18 cellular contexts compared by ENCODE assay signal in the genomic region with DNA sequence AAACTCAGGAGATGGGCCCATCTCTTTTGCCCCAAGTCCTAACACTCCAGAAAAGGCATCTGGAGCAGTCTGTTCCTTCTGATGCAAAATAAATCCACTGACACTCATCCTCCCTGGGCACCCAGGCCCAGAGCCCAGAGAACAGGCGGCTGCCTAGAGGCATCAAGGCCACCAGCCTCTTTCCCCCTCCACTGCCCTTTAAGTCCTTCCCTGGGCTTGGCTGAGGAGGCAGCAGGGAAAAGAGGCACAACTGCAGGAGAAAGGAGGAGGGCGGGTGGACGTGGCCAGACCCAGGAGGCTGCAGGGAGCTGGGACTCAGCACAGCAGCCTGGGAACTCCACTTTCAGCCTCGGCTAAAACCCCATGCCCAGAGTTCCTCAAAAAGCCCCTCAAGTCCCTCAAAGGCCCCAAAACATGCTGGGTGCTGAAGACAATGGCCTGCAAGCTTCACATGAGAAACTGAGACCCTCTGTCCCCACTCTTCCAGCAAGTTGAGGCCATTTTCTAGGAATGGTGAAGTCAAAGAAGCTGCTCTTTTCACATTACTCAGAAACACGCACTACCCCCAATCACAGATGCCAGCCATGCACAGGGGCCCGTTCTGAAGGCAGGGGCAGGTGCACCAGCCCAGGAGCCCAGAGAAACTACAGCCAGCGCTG.
DNase-seq lines count a peak whose midpoint lies in the region; ATAC-seq, FAIRE-seq and TF ChIP-seq lines count a peak whose summit lies in the region.
"Had no signal": no experiment of that assay in that cellular context is flagged by ENCODE, and none has a peak within 500 bp of the region (broad histone marks: within the 10 kb centered on the region; RNA-seq: fewer than 3 reads in every experiment).

No MANE protein-coding gene starts in this region.

- no peak overlapping the region for H3K4me3 ChIP-seq in BLaER1 treated with 17β-estradiol and CSF1 and Interleukin-3, amounts not matched to agents 10 nM and 100 nM
- H3K4me3 ChIP-seq: HAP-1, testis had no signal

- peaks cover 81 to 100% (median 96%) of the 10 kb centered on the region in 10 experiments for H3K4me1 ChIP-seq in BLaER1 treated with 17β-estradiol and CSF1 and Interleukin-3, amounts not matched to agents 10 nM and 100 nM
- H3K4me1 ChIP-seq: BE2C, testis had no signal

- H3K4me3 Mint-ChIP-seq in IgD-negative memory B cell (peak overlapping the region in 3 of 4 donors; percentile 28 to 68 (median 61)), progenitor cell of endocrine pancreas (ENCODE audit: low read depth) (no peak overlapping the region)

- H3K36me3 Mint-ChIP-seq in IgD-negative memory B cell (no peaks in the 10 kb centered on the region), progenitor cell of endocrine pancreas (ENCODE audit: insufficient read depth) (no peaks in the 10 kb centered on the region)

- H3K27me3 Mint-ChIP-seq in IgD-negative memory B cell = peaks cover 13% of the 10 kb centered on the region
- no peaks in the 10 kb centered on the region for H3K27me3 Mint-ChIP-seq in progenitor cell of endocrine pancreas
- H3K27me3 Mint-ChIP-seq: activated T-helper 17 cell treated with anti-CD3 and anti-CD28 coated beads, Interleukin-2, amount 50 U/mL, for 72 hours had no signal

- no peak for ATAC-seq in left lobe of liver
- ATAC-seq: activated T-helper 17 cell treated with anti-CD3 and anti-CD28 coated beads, Interleukin-2, amount 50 U/mL, for 72 hours had no signal

- H3K36me3 ChIP-seq in BLaER1 treated with 17β-estradiol and CSF1 and Interleukin-3, amounts not matched to agents 10 nM and 100 nM = no peaks in the 10 kb centered on the region
- H3K36me3 ChIP-seq: BE2C, HAP-1 had no signal

- H3K4me1 Mint-ChIP-seq in IgD-negative memory B cell (peaks cover 26 to 40% (median 34%) of the 10 kb centered on the region in 3 donors), progenitor cell of endocrine pancreas (ENCODE audit: low read depth) (peaks cover 20% of the 10 kb centered on the region)

- no peak for TF ChIP-seq CTCF in progenitor cell of endocrine pancreas (IDR thresholded peaks at IDR 0.05; ENCODE audit: unreplicated experiment)

- no peak for FAIRE-seq in GM12892 (lab: Jason Lieb, UNC)

- H3K27me3 ChIP-seq in BLaER1 treated with 17β-estradiol and CSF1 and Interleukin-3, amounts not matched to agents 10 nM and 100 nM = peaks cover 0 to 18% (median 0%) of the 10 kb centered on the region in 11 experiments; a peak in 6 of 22 replicates
- H3K27me3 ChIP-seq: BE2C, testis had no signal

- no peaks in the 10 kb centered on the region for H3K9me3 ChIP-seq in BLaER1 treated with 17β-estradiol and CSF1 and Interleukin-3, amounts not matched to agents 10 nM and 100 nM (replicated peaks in 1 of 11)
- H3K9me3 ChIP-seq: BE2C, HAP-1, testis had no signal

- peak overlapping the region in 7 of 11 experiments; percentile 17 to 70 (median 57); a peak in 11 of 22 replicates for H3K9ac ChIP-seq in BLaER1 treated with 17β-estradiol and CSF1 and Interleukin-3, amounts not matched to agents 10 nM and 100 nM

- no peak for TF ChIP-seq POLR2A in GM12892 (IDR thresholded peaks at IDR 0.05; ENCODE audit: low read depth, low read length)

- H3K9me3 Mint-ChIP-seq in IgD-negative memory B cell (peaks cover 0 to 1% (median 0%) of the 10 kb centered on the region in 3 donors), progenitor cell of endocrine pancreas (ENCODE audit: low read depth) (no peaks in the 10 kb centered on the region)
- H3K9me3 Mint-ChIP-seq: activated T-helper 17 cell treated with anti-CD3 and anti-CD28 coated beads, Interleukin-2, amount 50 U/mL, for 72 hours had no signal

- H3K27ac ChIP-seq in BLaER1 treated with 17β-estradiol and CSF1 and Interleukin-3, amounts not matched to agents 10 nM and 100 nM = peak overlapping the region in 10 of 11 experiments; percentile 5 to 82 (median 69); a peak in 16 of 22 replicates
- H3K27ac ChIP-seq: testis had no signal

- H3K27ac Mint-ChIP-seq in IgD-negative memory B cell = peak overlapping the region; percentile 55 to 76 (median 74)
- H3K27ac Mint-ChIP-seq in progenitor cell of endocrine pancreas = peak overlapping the region; percentile 37
- H3K27ac Mint-ChIP-seq: activated T-helper 17 cell treated with anti-CD3 and anti-CD28 coated beads, Interleukin-2, amount 50 U/mL, for 72 hours had no signal

- DNase-seq in left lobe of liver (ENCODE audit: low spot score) = peak; percentile 42
- DNase-seq in progenitor cell of endocrine pancreas (ENCODE audit: low spot score, unreplicated experiment) = no peak
- DNase-seq in NCI-H146 (lab: John Stamatoyannopoulos, UW) = no peak
- no peak for DNase-seq in NCI-H524 (lab: John Stamatoyannopoulos, UW)
- DNase-seq in GM12892 (ENCODE audit: insufficient read length) = no peak
- no peak for DNase-seq in activated T-cell treated with anti-CD3 and anti-CD28 coated beads for 4 hours
- DNase-seq: BE2C; caudate nucleus; effector CD8-positive, alpha-beta T cell; Kasumi-1; NCI-H2171; RPMI8226; stimulated activated CD4-positive, alpha-beta T cell treated with anti-CD3 and anti-CD28 coated beads, Interleukin-1b, Interleukin-23, amount 100 ng/mL, for 48 hours had no signal

- H3K4me2 ChIP-seq in BLaER1 treated with 17β-estradiol and CSF1 and Interleukin-3, amounts not matched to agents 10 nM and 100 nM = peak overlapping the region; percentile 83 to 98 (median 95)

- H4K20me1 ChIP-seq in BLaER1 treated with 17β-estradiol and CSF1 and Interleukin-3, amounts not matched to agents 10 nM and 100 nM = no peaks in the 10 kb centered on the region
